1 cellular context compared by ENCODE assay signal in the genomic region with DNA sequence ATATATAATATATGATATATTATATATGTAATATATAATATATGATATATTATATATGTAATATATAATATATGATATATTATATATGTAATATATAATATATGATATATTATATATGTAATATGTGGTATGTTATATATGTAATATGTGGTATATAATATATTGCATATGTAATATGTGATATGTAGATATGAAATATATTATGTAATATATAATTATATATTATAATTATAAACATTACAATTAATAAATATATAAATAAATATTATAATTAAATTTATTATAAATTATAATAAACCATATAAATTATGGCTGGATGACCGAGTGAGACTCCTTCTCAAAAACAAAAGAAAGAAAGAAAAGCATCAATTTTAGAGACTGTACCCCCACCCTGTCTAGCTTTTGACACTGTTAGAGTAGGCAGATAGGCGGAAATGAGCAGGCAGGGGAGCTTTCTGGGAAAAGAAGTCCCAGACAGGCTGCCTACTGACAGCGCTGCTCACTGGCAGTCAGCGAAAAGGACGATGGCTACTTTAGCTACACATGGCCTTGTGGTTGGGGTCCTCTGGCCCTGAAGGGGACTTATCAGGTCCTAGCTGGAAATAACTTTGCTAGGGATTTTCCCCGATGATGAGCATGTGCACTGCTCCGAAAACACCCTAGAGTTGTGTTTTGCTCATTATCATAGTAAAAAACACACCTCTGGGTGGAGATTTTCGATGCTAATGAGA.
TF ChIP-seq lines count a peak whose summit lies in the region.

No MANE protein-coding gene starts in this region.

TF ChIP-seq in K562, 482 proteins besides CTCF, POLR2A, EP300 and RAD21:
- TF ChIP-seq, protein P1, sequence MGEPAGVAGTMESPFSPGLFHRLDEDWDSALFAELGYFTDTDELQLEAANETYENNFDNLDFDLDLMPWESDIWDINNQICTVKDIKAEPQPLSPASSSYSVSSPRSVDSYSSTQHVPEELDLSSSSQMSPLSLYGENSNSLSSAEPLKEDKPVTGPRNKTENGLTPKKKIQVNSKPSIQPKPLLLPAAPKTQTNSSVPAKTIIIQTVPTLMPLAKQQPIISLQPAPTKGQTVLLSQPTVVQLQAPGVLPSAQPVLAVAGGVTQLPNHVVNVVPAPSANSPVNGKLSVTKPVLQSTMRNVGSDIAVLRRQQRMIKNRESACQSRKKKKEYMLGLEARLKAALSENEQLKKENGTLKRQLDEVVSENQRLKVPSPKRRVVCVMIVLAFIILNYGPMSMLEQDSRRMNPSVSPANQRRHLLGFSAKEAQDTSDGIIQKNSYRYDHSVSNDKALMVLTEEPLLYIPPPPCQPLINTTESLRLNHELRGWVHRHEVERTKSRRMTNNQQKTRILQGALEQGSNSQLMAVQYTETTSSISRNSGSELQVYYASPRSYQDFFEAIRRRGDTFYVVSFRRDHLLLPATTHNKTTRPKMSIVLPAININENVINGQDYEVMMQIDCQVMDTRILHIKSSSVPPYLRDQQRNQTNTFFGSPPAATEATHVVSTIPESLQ (CRISPR knock-in tag; IDR thresholded peaks at IDR 0.05): no peak
- TF ChIP-seq ZNF263 (CRISPR knock-in tag; IDR thresholded peaks at IDR 0.05; ENCODE audit: borderline replicate concordance) (no peak), BACH1 (tag; IDR thresholded peaks at IDR 0.05) (no peak), NCOA2 (IDR thresholded peaks at IDR 0.05; ENCODE audit: partially characterized antibody in 2 of 2) (peak in 1 of 2 experiments; percentile 91), OTX1 (CRISPR knock-in tag; IDR thresholded peaks at IDR 0.05) (no peak), ZNF445 (CRISPR knock-in tag; IDR thresholded peaks at IDR 0.05; ENCODE audit: low read depth) (no peak)
